Comparison of ENCODE assay signal across 8 cellular contexts in the genomic region with DNA sequence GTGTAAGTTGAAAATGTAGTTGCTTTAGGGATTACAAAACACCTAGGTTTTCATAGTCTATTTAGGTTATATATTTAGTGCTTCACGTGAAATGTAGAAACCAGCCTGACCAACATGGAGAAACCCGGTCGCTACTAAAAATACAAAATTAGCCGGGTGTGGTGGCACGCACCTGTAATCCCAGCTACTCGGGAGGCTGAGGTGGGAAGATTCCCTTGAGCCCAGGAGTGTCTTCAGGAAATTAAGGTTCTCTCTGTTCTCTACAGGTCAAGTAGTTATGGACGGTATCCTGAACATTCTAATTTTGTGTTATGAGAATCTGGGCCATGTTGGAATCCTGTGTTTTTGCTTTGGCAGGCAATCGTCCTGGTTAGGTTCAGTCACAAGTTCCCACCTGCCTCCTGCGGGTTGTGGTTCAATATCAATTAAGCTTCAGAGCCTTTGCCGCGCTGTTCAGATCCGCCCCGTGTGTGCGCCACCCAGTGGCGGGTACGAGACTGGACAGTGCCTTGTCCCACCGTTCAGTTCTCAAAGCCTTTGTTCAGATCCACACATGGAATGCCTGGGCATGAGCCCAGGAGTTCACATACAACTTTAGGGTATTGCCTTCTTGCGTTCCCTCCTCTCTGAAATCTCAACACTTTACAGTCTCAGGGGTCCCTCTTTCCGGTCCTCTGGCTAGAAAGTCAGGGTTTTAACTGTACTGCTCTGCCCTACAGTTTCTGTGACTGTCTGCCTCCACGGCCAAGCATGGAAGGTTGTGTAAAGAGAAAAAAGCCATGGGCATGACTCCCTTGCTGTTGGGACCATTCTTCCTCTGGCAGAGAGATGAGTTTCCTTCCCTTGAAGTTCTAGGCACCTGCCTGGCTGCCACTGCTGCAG. TPM values are rescaled to one million over a fixed set of nuclear protein-coding genes. Genes with fewer than 3 reads are reported as not detected.
DNase-seq lines count a peak whose midpoint lies in the region; ATAC-seq and TF ChIP-seq lines count a peak whose summit lies in the region.

No MANE protein-coding gene starts in this region.

- H3K9me3 ChIP-seq in right lobe of liver, result no peaks in the 10 kb centered on the region

- TF ChIP-seq POLR2A in right lobe of liver (IDR thresholded peaks at IDR 0.05), result no peak

- peaks cover 18% of the 10 kb centered on the region for H3K27me3 Mint-ChIP-seq in activated CD4-positive, alpha-beta T cell treated with anti-CD3 and anti-CD28 coated beads, Interleukin-2, amount 10 ng/mL, durations not matched to agents 24 days and 14 days

- H3K27ac ChIP-seq in coronary artery (no peak overlapping the region), right lobe of liver (no peak overlapping the region)

- H3K36me3 ChIP-seq in GM06990 (ENCODE audit: control insufficient read depth, insufficient read depth, low read length), result no peaks in the 10 kb centered on the region; the same call in 1 of the 2 replicates
- no peaks in the 10 kb centered on the region for H3K36me3 ChIP-seq in right lobe of liver

- no peak overlapping the region for H3K4me3 ChIP-seq in GM06990 (replicated peaks; ENCODE audit: low read depth, low read length)
- no peak overlapping the region for H3K4me3 ChIP-seq in coronary artery
- H3K4me3 ChIP-seq in right lobe of liver, result no peak overlapping the region

- peak; percentile 97 for TF ChIP-seq CTCF in GM06990 (IDR thresholded peaks at IDR 0.05; ENCODE audit: insufficient read depth, low read length, poor library complexity, severe bottlenecking)
- TF ChIP-seq CTCF in coronary artery (IDR thresholded peaks at IDR 0.05), result peak; percentile 66
- peak; percentile 76 to 97 (median 90) for TF ChIP-seq CTCF in right lobe of liver (IDR thresholded peaks at IDR 0.05)

- H3K36me3 Mint-ChIP-seq in activated CD4-positive, alpha-beta T cell treated with anti-CD3 and anti-CD28 coated beads, Interleukin-2, amount 10 ng/mL, durations not matched to agents 24 days and 14 days (ENCODE audit: low read depth), result no peaks in the 10 kb centered on the region

- intact Hi-C loops in activated CD4-positive, alpha-beta T cell treated with anti-CD3 and anti-CD28 coated beads, Interleukin-2, amount 10 ng/mL, durations not matched to agents 24 days and 14 days (cut with micrococcal nuclease), result loop anchor here (5.0 kb wide), 3 partner anchors 75 to 285 kb away; partner anchors contain the start of gene RNFT1
- intact Hi-C loops in right lobe of liver (cut with DNase I), result no loop called here

- peaks cover 7% of the 10 kb centered on the region for H3K4me1 Mint-ChIP-seq in activated CD4-positive, alpha-beta T cell treated with anti-CD3 and anti-CD28 coated beads, Interleukin-2, amount 10 ng/mL, durations not matched to agents 24 days and 14 days

- peak overlapping the region; percentile 48 for H3K4me3 Mint-ChIP-seq in activated CD4-positive, alpha-beta T cell treated with anti-CD3 and anti-CD28 coated beads, Interleukin-2, amount 10 ng/mL, durations not matched to agents 24 days and 14 days

- ATAC-seq in HG03159 (IDR thresholded peaks at IDR 0.05; ENCODE audit: unreplicated experiment) (peak; percentile 65), right lobe of liver (peak; percentile 96 to 97 (median 96)), GM18870 (IDR thresholded peaks at IDR 0.05; ENCODE audit: unreplicated experiment) (no peak)

- no peaks in the 10 kb centered on the region for H3K4me1 ChIP-seq in right lobe of liver

- 33% methylated on average over 11 of the region's 20 CpGs for WGBS in right lobe of liver (ENCODE audit: insufficient coverage, low coverage, low lambda C conversion rate, missing lambda C conversion rate)

- H3K27me3 ChIP-seq in GM06990 (replicated peaks; ENCODE audit: control insufficient read depth, insufficient read depth, low read length) (no peaks in the 10 kb centered on the region), right lobe of liver (no peaks in the 10 kb centered on the region)

- peak overlapping the region; percentile 20 for H3K27ac Mint-ChIP-seq in activated CD4-positive, alpha-beta T cell treated with anti-CD3 and anti-CD28 coated beads, Interleukin-2, amount 10 ng/mL, durations not matched to agents 24 days and 14 days

- DNase-seq in GM06990 (ENCODE audit: extremely low read depth, insufficient read length) (peak; percentile 67), NCI-H510A treated with DMSO at 0.1 percent for 48 hours (lab: John Stamatoyannopoulos, UW) (peak; percentile 98), coronary artery (ENCODE audit: low spot score) (no peak), right lobe of liver (peak; percentile 71 to 77 (median 72))
- DNase-seq in activated CD4-positive, alpha-beta T cell treated with anti-CD3 and anti-CD28 coated beads, Interleukin-2, amount 10 ng/mL, durations not matched to agents 24 days and 14 days, result peak; percentile 92
- DNase-seq in stimulated activated CD4-positive, alpha-beta T cell treated with anti-CD3 and anti-CD28 coated beads, TNF-alpha, amount 100 ng/mL, for 1 hour (ENCODE audit: low read depth in 3 of 3, low spot score in 1 of 3), result peak; percentile 17 to 52 (median 22)

- H3K9me3 Mint-ChIP-seq in activated CD4-positive, alpha-beta T cell treated with anti-CD3 and anti-CD28 coated beads, Interleukin-2, amount 10 ng/mL, durations not matched to agents 24 days and 14 days, result no peaks in the 10 kb centered on the region

RNA-seq across cellular contexts. Expression of gene HEATR6, which starts 41.7 kb away (rescaled TPM):
- total RNA-seq in activated CD4-positive, alpha-beta T cell treated with anti-CD3 and anti-CD28 coated beads, Interleukin-2, amount 10 ng/mL, durations not matched to agents 24 days and 14 days, result 32.4 and 33.7 TPM in 2 replicates
- 1 to 10 TPM; 3.6 to 7.3 (median 6.3) TPM for total RNA-seq in right lobe of liver
